ENCODE assay signal across 24 cellular contexts in genomic region chr19:19578241-19578640, GRCh38. TPM values are rescaled to one million over a fixed set of nuclear protein-coding genes. Genes with fewer than 3 reads are reported as not detected.
A peak's percentile ranks its signal among the peaks of the same experiment; 100 is the strongest.
DNase-seq lines count a peak whose midpoint lies in the region; ATAC-seq and FAIRE-seq lines count a peak whose summit lies in the region.
"Had no signal": no experiment of that assay in that cellular context is flagged by ENCODE, and none has a peak within 500 bp of the region (broad histone marks: within the 10 kb centered on the region; RNA-seq: fewer than 3 reads in every experiment).

No MANE protein-coding gene starts in this region.

- ATAC-seq in GM18873 (IDR thresholded peaks at IDR 0.05; ENCODE audit: low FRiP score, unreplicated experiment) = no peak
- ATAC-seq: activated CD4-positive, alpha-beta T cell treated with anti-CD3 and anti-CD28 coated beads for 36 hours; activated T-cell treated with anti-CD3 and anti-CD28 coated beads, Interleukin-2, amount 50 U/mL, for 72 hours; left colon; psoas muscle had no signal

- FAIRE-seq in frontal cortex (lab: Jason Lieb, UNC) = no peak
- FAIRE-seq: bronchial epithelial cell, colon, G401.6 had no signal

- DNase-seq in NCI-H1092 treated with DMSO at 0.1 percent for 48 hours (lab: John Stamatoyannopoulos, UW) (peak; percentile 17), NCI-H1092 (lab: John Stamatoyannopoulos, UW) (no peak), NCI-H2081 treated with DMSO at 0.1 percent for 48 hours (lab: John Stamatoyannopoulos, UW) (peak; percentile 92), NCI-H82 treated with DMSO at 0.1 percent for 48 hours (lab: John Stamatoyannopoulos, UW; ENCODE audit: unreplicated experiment) (peak; percentile 73), retina (peak; percentile 73), frontal cortex (ENCODE audit: low spot score in 2 of 2) (no peak)
- DNase-seq in activated T-cell treated with anti-CD3 and anti-CD28 coated beads, Interleukin-2, amount 50 U/mL, for 1 hour = no peak
- DNase-seq: activated CD4-positive, alpha-beta T cell treated with anti-CD3 and anti-CD28 coated beads for 36 hours; activated naive CD4-positive, alpha-beta T cell treated with Interleukin-2 at 50 U/mL for 16 hours; activated T-cell treated with anti-CD3 and anti-CD28 coated beads, Interleukin-2, amount 50 U/mL, for 72 hours; amniotic stem cell; CD4-positive, alpha-beta memory T cell; effector CD8-positive, alpha-beta T cell; foreskin fibroblast; GOT3; KG1; left colon; psoas muscle; trophoblast cell had no signal

RNA-seq across cellular contexts. Expression of gene CILP2, which starts 40.2 kb away (rescaled TPM):
- 0.82 TPM for total RNA-seq in frontal cortex
- total RNA-seq: HT1080, psoas muscle had no signal

RNA-seq across cellular contexts. Expression of gene PBX4, which starts 40.2 kb away (rescaled TPM):
- 11.4 TPM for total RNA-seq in frontal cortex
- total RNA-seq: HT1080 had no signal

RNA-seq across cellular contexts. Expression of gene YJEFN3, which starts 49.5 kb away (rescaled TPM):
- total RNA-seq in frontal cortex = 5.7 TPM

RNA-seq across cellular contexts. Expression of gene LPAR2, which starts 49.8 kb away (rescaled TPM):
- total RNA-seq in frontal cortex = 14.7 TPM

Comparison
In these comparisons a context has a peak if more than half of its experiments do, and no peak if none do; other contexts are left out.
1. DNase-seq: peak in NCI-H1092 treated with DMSO at 0.1 percent for 48 hours (single experiment), NCI-H2081 treated with DMSO at 0.1 percent for 48 hours (single experiment), NCI-H82 treated with DMSO at 0.1 percent for 48 hours (single experiment) and retina (single experiment); none in NCI-H1092 (single experiment), activated T-cell treated with anti-CD3 and anti-CD28 coated beads, Interleukin-2, amount 50 U/mL, for 1 hour (single experiment) and frontal cortex (0 of 2).